1 cellular context compared by ENCODE assay signal in genomic region chr6:88517737-88518136, GRCh38.
TF ChIP-seq lines count a peak whose summit lies in the region.

No MANE protein-coding gene starts in this region.

TF ChIP-seq in GM12878, 131 proteins besides CTCF, POLR2A, EP300 and RAD21 (continued from another document):
- TF ChIP-seq PKNOX1 (IDR thresholded peaks at IDR 0.05), result no peak
- no peak for TF ChIP-seq USF2 (IDR thresholded peaks at IDR 0.05; ENCODE audit: borderline replicate concordance, low read depth, low read length)
- TF ChIP-seq ETV6 (conservative IDR thresholded peaks at IDR 0.05 in 1 of 2, IDR thresholded peaks at IDR 0.05 in 1 of 2; ENCODE audit: borderline replicate concordance in 1 of 2, low read depth in 1 of 2), result no peak
- TF ChIP-seq IRF4 (IDR thresholded peaks at IDR 0.05; ENCODE audit: low read depth, low read length), result no peak
- TF ChIP-seq JUNB (IDR thresholded peaks at IDR 0.05), result no peak
- TF ChIP-seq PRDM15 (CRISPR knock-in tag; IDR thresholded peaks at IDR 0.05), result no peak
- TF ChIP-seq ATF3 (IDR thresholded peaks at IDR 0.05; ENCODE audit: borderline replicate concordance, extremely low read depth, low read depth, low read length), result no peak
- no peak for TF ChIP-seq CHD4 (IDR thresholded peaks at IDR 0.05)
